ENCODE assay signal across 1 cellular context in genomic region chr4:178242655-178243054, GRCh38.
TF ChIP-seq lines count a peak whose summit lies in the region.

No MANE protein-coding gene starts in this region.

TF ChIP-seq in HepG2, 621 proteins besides CTCF, POLR2A, EP300 and RAD21 (continued from another document):
- TF ChIP-seq HMGXB3 (CRISPR knock-in tag; IDR thresholded peaks at IDR 0.05; ENCODE audit: borderline replicate concordance) (no peak), ZFP36 (IDR thresholded peaks at IDR 0.05; ENCODE audit: borderline replicate concordance, low read depth, low read length, partially characterized antibody) (no peak), MTA3 (CRISPR knock-in tag; IDR thresholded peaks at IDR 0.05) (no peak), POLR2G (IDR thresholded peaks at IDR 0.05; ENCODE audit: low read depth, low read length) (no peak), ZZZ3 (CRISPR knock-in tag; IDR thresholded peaks at IDR 0.05; ENCODE audit: borderline replicate concordance) (no peak), SP1 (IDR thresholded peaks at IDR 0.05) (no peak), SP1 (CRISPR knock-in tag; IDR thresholded peaks at IDR 0.05) (no peak), ARNTL (CRISPR knock-in tag; IDR thresholded peaks at IDR 0.05) (no peak)
